24 cellular contexts compared by ENCODE assay signal in genomic region chr21:17797967-17798366, GRCh38.
"Had no signal": no experiment of that assay in that cellular context is flagged by ENCODE, and none has a peak within 500 bp of the region (broad histone marks: within the 10 kb centered on the region; RNA-seq: fewer than 3 reads in every experiment).

No MANE protein-coding gene starts in this region.

- H3K9ac ChIP-seq: parathyroid adenoma had no signal

- H3K4me2 ChIP-seq: hepatocyte had no signal

- DNase-seq: dorsolateral prefrontal cortex; effector CD8-positive, alpha-beta T cell; foreskin melanocyte; head of caudate nucleus; left colon; left ventricle myocardium superior; mesenchymal stem cell; naive B cell; occipital lobe; psoas muscle; retina; stimulated activated CD4-positive, alpha-beta T cell treated with anti-CD3 and anti-CD28 coated beads, Interleukin-2, amount 100 ng/mL, for 24 hours; stimulated activated CD4-positive, alpha-beta T cell treated with anti-CD3 and anti-CD28 coated beads, Interleukin-4, amount 100 ng/mL, for 4 hours; stimulated activated naive B cell treated with anti-CD40 and anti-IgM and Interleukin-4, amounts not matched to agents 10 μg/mL and 1 μg/mL and 100 μg/mL, for 72 hours; stimulated activated naive CD8-positive, alpha-beta T cell treated with anti-CD3 and anti-CD28 coated beads, Interleukin-15, amount 100 ng/mL, for 72 hours; testis; upper lobe of right lung had no signal

- H3K9me3 ChIP-seq: psoas muscle, testis, upper lobe of right lung, vagina had no signal

- H3K9me3 Mint-ChIP-seq: nephron; stimulated activated naive B cell treated with anti-CD40 and anti-IgM and Interleukin-4, amounts not matched to agents 10 μg/mL and 1 μg/mL and 100 μg/mL, for 72 hours; stimulated activated naive CD8-positive, alpha-beta T cell treated with anti-CD3 and anti-CD28 coated beads, Interleukin-15, amount 100 ng/mL, for 72 hours had no signal

- H3K36me3 ChIP-seq: vagina had no signal

- H2AFZ ChIP-seq: hepatocyte, parathyroid adenoma had no signal

- H3K4me3 Mint-ChIP-seq: naive B cell; nephron; stimulated activated naive B cell treated with anti-CD40 and anti-IgM and Interleukin-4, amounts not matched to agents 10 μg/mL and 1 μg/mL and 100 μg/mL, for 72 hours; stimulated activated naive CD8-positive, alpha-beta T cell treated with anti-CD3 and anti-CD28 coated beads, Interleukin-15, amount 100 ng/mL, for 72 hours had no signal

- H3K4me3 ChIP-seq: dorsolateral prefrontal cortex, hepatocyte, lung, psoas muscle, testis, tibial nerve, upper lobe of right lung, vagina had no signal

- ATAC-seq: left colon; left ventricle myocardium superior; psoas muscle; sciatic nerve; stimulated activated naive B cell treated with anti-CD40 and anti-IgM and Interleukin-4, amounts not matched to agents 10 μg/mL and 1 μg/mL and 100 μg/mL, for 72 hours; stimulated activated naive CD8-positive, alpha-beta T cell treated with anti-CD3 and anti-CD28 coated beads, Interleukin-15, amount 100 ng/mL, for 72 hours; upper lobe of right lung had no signal

- H3K4me1 ChIP-seq: parathyroid adenoma had no signal

- H3K27me3 Mint-ChIP-seq: naive B cell; stimulated activated naive B cell treated with anti-CD40 and anti-IgM and Interleukin-4, amounts not matched to agents 10 μg/mL and 1 μg/mL and 100 μg/mL, for 72 hours; stimulated activated naive CD8-positive, alpha-beta T cell treated with anti-CD3 and anti-CD28 coated beads, Interleukin-15, amount 100 ng/mL, for 72 hours had no signal

- H3K27ac Mint-ChIP-seq: naive B cell; nephron; stimulated activated naive B cell treated with anti-CD40 and anti-IgM and Interleukin-4, amounts not matched to agents 10 μg/mL and 1 μg/mL and 100 μg/mL, for 72 hours; stimulated activated naive CD8-positive, alpha-beta T cell treated with anti-CD3 and anti-CD28 coated beads, Interleukin-15, amount 100 ng/mL, for 72 hours had no signal

- H3K79me2 ChIP-seq: hepatocyte, parathyroid adenoma had no signal

- H3K27ac ChIP-seq: hepatocyte, parathyroid adenoma, psoas muscle, testis, tibial nerve, upper lobe of right lung, vagina had no signal

- H3K27me3 ChIP-seq: dorsolateral prefrontal cortex, hepatocyte, testis, tibial nerve, upper lobe of right lung, vagina had no signal
